In the genomic region with DNA sequence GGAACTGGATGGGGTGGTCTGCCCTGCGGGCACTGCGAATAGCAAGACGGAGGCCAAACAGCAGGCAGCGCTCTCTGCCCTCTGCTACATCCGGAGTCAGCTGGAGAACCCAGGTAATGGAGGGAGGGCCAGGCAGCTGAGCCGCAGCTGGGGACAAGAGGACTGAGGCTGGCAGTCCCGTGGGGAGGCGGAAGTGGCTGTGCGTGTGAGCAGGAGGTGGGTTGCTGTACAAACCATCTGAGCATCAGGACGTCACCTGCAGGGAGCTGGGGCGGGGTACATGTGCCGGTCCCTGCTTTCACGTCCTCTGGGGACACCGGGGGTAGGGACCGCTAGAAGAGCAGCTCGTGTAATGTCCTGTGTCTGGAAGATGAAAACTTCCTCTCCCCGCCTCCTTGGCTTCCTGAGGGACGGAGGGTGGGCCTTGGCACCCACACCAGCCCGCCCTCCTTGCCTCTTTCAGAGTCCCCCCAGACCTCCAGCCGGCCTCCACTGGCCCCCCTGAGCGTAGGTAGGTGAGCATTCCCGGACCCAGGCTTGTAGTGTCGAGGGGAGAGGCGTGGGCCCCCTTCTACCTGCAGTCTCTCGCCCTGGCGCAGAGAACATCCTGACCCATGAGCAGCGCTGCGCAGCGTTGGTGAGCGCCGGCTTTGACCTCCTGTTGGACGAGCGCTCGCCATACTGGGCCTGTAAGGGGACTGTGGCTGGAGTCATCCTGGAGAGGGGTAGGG, we compare ENCODE assay signal across 1 cellular context.
TF ChIP-seq lines count a peak whose summit lies in the region.

No MANE protein-coding gene starts in this region.

TF ChIP-seq in GM23338, 12 proteins besides CTCF, POLR2A, EP300 and RAD21:
- TF ChIP-seq, protein P1, sequence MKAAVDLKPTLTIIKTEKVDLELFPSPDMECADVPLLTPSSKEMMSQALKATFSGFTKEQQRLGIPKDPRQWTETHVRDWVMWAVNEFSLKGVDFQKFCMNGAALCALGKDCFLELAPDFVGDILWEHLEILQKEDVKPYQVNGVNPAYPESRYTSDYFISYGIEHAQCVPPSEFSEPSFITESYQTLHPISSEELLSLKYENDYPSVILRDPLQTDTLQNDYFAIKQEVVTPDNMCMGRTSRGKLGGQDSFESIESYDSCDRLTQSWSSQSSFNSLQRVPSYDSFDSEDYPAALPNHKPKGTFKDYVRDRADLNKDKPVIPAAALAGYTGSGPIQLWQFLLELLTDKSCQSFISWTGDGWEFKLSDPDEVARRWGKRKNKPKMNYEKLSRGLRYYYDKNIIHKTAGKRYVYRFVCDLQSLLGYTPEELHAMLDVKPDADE (IDR thresholded peaks at IDR 0.05): no peak
- TF ChIP-seq JUNB (IDR thresholded peaks at IDR 0.05; ENCODE audit: unreplicated experiment) (no peak), POLR2AphosphoS5 (IDR thresholded peaks at IDR 0.05; ENCODE audit: low read depth) (no peak), EZH2phosphoT487 (IDR thresholded peaks at IDR 0.05; ENCODE audit: unreplicated experiment) (no peak), NANOG (IDR thresholded peaks at IDR 0.05; ENCODE audit: borderline replicate concordance) (no peak), ZNF331 (CRISPR knock-in tag; IDR thresholded peaks at IDR 0.05; ENCODE audit: low read depth) (no peak), EZH2 (IDR thresholded peaks at IDR 0.05; ENCODE audit: low read depth, unreplicated experiment) (no peak), CREB1 (CRISPR knock-in tag; IDR thresholded peaks at IDR 0.05; ENCODE audit: low read depth) (no peak), ZNF114 (CRISPR knock-in tag; IDR thresholded peaks at IDR 0.05) (no peak), STAT1 (IDR thresholded peaks at IDR 0.05; ENCODE audit: unreplicated experiment) (no peak)
- TF ChIP-seq, protein P2, sequence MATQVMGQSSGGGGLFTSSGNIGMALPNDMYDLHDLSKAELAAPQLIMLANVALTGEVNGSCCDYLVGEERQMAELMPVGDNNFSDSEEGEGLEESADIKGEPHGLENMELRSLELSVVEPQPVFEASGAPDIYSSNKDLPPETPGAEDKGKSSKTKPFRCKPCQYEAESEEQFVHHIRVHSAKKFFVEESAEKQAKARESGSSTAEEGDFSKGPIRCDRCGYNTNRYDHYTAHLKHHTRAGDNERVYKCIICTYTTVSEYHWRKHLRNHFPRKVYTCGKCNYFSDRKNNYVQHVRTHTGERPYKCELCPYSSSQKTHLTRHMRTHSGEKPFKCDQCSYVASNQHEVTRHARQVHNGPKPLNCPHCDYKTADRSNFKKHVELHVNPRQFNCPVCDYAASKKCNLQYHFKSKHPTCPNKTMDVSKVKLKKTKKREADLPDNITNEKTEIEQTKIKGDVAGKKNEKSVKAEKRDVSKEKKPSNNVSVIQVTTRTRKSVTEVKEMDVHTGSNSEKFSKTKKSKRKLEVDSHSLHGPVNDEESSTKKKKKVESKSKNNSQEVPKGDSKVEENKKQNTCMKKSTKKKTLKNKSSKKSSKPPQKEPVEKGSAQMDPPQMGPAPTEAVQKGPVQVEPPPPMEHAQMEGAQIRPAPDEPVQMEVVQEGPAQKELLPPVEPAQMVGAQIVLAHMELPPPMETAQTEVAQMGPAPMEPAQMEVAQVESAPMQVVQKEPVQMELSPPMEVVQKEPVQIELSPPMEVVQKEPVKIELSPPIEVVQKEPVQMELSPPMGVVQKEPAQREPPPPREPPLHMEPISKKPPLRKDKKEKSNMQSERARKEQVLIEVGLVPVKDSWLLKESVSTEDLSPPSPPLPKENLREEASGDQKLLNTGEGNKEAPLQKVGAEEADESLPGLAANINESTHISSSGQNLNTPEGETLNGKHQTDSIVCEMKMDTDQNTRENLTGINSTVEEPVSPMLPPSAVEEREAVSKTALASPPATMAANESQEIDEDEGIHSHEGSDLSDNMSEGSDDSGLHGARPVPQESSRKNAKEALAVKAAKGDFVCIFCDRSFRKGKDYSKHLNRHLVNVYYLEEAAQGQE (IDR thresholded peaks at IDR 0.05; ENCODE audit: unreplicated experiment): no peak
- TF ChIP-seq, protein P3, sequence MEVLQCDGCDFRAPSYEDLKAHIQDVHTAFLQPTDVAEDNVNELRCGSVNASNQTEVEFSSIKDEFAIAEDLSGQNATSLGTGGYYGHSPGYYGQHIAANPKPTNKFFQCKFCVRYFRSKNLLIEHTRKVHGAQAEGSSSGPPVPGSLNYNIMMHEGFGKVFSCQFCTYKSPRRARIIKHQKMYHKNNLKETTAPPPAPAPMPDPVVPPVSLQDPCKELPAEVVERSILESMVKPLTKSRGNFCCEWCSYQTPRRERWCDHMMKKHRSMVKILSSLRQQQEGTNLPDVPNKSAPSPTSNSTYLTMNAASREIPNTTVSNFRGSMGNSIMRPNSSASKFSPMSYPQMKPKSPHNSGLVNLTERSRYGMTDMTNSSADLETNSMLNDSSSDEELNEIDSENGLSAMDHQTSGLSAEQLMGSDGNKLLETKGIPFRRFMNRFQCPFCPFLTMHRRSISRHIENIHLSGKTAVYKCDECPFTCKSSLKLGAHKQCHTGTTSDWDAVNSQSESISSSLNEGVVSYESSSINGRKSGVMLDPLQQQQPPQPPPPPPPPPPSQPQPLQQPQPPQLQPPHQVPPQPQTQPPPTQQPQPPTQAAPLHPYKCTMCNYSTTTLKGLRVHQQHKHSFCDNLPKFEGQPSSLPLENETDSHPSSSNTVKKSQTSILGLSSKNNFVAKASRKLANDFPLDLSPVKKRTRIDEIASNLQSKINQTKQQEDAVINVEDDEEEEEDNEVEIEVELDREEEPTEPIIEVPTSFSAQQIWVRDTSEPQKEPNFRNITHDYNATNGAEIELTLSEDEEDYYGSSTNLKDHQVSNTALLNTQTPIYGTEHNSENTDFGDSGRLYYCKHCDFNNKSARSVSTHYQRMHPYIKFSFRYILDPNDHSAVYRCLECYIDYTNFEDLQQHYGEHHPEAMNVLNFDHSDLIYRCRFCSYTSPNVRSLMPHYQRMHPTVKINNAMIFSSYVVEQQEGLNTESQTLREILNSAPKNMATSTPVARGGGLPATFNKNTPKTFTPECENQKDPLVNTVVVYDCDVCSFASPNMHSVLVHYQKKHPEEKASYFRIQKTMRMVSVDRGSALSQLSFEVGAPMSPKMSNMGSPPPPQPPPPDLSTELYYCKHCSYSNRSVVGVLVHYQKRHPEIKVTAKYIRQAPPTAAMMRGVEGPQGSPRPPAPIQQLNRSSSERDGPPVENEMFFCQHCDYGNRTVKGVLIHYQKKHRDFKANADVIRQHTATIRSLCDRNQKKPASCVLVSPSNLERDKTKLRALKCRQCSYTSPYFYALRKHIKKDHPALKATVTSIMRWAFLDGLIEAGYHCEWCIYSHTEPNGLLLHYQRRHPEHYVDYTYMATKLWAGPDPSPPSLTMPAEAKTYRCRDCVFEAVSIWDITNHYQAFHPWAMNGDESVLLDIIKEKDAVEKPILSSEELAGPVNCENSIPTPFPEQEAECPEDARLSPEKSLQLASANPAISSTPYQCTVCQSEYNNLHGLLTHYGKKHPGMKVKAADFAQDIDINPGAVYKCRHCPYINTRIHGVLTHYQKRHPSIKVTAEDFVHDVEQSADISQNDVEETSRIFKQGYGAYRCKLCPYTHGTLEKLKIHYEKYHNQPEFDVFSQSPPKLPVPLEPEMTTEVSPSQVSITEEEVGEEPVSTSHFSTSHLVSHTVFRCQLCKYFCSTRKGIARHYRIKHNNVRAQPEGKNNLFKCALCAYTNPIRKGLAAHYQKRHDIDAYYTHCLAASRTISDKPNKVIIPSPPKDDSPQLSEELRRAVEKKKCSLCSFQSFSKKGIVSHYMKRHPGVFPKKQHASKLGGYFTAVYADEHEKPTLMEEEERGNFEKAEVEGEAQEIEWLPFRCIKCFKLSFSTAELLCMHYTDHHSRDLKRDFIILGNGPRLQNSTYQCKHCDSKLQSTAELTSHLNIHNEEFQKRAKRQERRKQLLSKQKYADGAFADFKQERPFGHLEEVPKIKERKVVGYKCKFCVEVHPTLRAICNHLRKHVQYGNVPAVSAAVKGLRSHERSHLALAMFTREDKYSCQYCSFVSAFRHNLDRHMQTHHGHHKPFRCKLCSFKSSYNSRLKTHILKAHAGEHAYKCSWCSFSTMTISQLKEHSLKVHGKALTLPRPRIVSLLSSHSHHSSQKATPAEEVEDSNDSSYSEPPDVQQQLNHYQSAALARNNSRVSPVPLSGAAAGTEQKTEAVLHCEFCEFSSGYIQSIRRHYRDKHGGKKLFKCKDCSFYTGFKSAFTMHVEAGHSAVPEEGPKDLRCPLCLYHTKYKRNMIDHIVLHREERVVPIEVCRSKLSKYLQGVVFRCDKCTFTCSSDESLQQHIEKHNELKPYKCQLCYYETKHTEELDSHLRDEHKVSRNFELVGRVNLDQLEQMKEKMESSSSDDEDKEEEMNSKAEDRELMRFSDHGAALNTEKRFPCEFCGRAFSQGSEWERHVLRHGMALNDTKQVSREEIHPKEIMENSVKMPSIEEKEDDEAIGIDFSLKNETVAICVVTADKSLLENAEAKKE (CRISPR knock-in tag; IDR thresholded peaks at IDR 0.05): no peak
